ENCODE assay signal across 8 cellular contexts in the genomic region with DNA sequence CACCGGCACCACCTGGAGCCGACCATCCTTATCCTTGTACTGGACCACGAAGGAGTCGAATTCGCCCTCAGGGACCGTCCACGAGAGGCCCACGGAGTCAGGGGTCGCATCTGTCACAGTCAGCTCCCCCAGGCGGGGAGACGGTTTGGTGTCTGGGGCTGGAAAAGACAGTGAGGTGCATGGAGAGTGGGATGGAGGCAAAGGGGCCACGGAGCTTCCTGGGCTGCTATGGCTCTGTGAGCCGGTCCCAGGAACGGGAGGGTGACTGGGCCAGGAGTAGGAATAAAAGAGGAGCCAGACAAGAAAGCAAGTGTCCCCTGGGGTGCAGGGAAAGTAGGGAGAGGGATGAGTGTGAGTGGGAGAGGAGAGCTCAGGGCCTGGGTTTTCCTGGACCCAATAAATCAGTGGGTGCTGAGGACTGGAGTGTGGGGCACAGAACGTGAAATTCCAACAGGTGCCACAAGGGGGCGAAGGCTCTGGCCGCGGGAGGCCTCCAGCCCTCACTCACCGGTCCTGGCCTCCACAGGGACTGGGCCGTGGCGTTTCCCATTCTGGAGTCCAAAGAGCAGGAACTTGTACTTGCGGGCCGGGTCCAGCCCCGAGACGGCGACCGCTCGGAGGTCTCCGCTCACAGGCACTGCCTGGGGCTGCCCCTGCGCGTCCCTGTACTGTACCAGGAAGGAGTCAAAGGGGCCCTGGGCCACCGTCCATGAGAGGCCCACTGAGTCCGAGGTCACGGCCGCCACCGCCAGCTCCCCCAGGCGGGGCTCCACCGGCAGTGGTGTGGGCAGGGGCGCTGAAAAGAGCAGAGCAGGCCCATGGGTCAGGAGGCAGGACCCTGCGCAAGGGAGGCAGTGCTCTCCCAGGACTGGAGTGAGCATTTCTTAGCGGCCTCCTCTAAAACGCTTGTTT. TPM values are rescaled to one million over a fixed set of nuclear protein-coding genes. Genes with fewer than 3 reads are reported as not detected.
DNase-seq lines count a peak whose midpoint lies in the region; ATAC-seq and TF ChIP-seq lines count a peak whose summit lies in the region.

No MANE protein-coding gene starts in this region.

- H3K27me3 ChIP-seq in OCI-LY3 (ENCODE audit: low read depth, low read length), result peaks cover 6% of the 10 kb centered on the region
- peaks cover 3 to 18% (median 7%) of the 10 kb centered on the region in 5 donors for H3K27me3 ChIP-seq in subcutaneous abdominal adipose tissue (ENCODE audit: control insufficient read depth in 5 of 5, insufficient read depth in 4 of 5, low read length in 5 of 5)

- H3K36me3 ChIP-seq in OCI-LY3 (replicated peaks; ENCODE audit: low read depth, low read length) (no peaks in the 10 kb centered on the region), subcutaneous abdominal adipose tissue (ENCODE audit: control insufficient read depth in 5 of 5, insufficient read depth in 5 of 5, low read length in 5 of 5) (peaks cover 0 to 31% (median 2%) of the 10 kb centered on the region in 5 donors)

- H3K4me1 Mint-ChIP-seq in activated T-cell treated with anti-CD3 and anti-CD28 coated beads, Interleukin-2, amount 50 U/mL, for 4 hours (ENCODE audit: low read depth), result no peaks in the 10 kb centered on the region
- peaks cover 5% of the 10 kb centered on the region for H3K4me1 Mint-ChIP-seq in neural crest cell

- in situ Hi-C loops in GM13977 (cut with MboI; ENCODE audit: low pct_unique_long_range_greater_than_20kb, low sequenced_read_pairs, unreplicated experiment), result no loop called here

- peak; percentile 88 for TF ChIP-seq CTCF in AG04449 (IDR thresholded peaks at IDR 0.05; ENCODE audit: insufficient read depth, low read length, missing control alignments)
- TF ChIP-seq CTCF in GM13977 (IDR thresholded peaks at IDR 0.05; ENCODE audit: extremely low read depth, insufficient read depth, missing control alignments), result peak; percentile 88
- peak; percentile 52 for TF ChIP-seq CTCF in OCI-LY3 (IDR thresholded peaks at IDR 0.05; ENCODE audit: low read depth, low read length)
- TF ChIP-seq CTCF in fibroblast of mammary gland (conservative IDR thresholded peaks at IDR 0.05; ENCODE audit: control insufficient read depth, insufficient read depth, low read depth, low read length), result peak; percentile 80
- TF ChIP-seq CTCF in neural crest cell (conservative IDR thresholded peaks at IDR 0.05), result peak; percentile 84

- H3K9me3 ChIP-seq in OCI-LY3 (ENCODE audit: insufficient read depth, low read length) (no peaks in the 10 kb centered on the region), subcutaneous abdominal adipose tissue (ENCODE audit: control insufficient read depth in 5 of 5, low read length in 5 of 5) (peaks cover 0 to 4% (median 0%) of the 10 kb centered on the region in 5 donors)

- POLR2A ChIA-PET in AG04449 (lab: Yijun Ruan, JAX), result no interaction called here

- H3K4me2 ChIP-seq in OCI-LY3 (ENCODE audit: low read length), result peak overlapping the region; percentile 70

- H3K9me3 Mint-ChIP-seq in activated T-cell treated with anti-CD3 and anti-CD28 coated beads, Interleukin-2, amount 50 U/mL, for 4 hours, result no peaks in the 10 kb centered on the region
- no peaks in the 10 kb centered on the region for H3K9me3 Mint-ChIP-seq in neural crest cell

- no peak overlapping the region for H3K27ac ChIP-seq in OCI-LY3 (ENCODE audit: low read length)
- H3K27ac ChIP-seq in subcutaneous abdominal adipose tissue (ENCODE audit: low read depth, low read length), result peak overlapping the region; percentile 85

- no peaks in the 10 kb centered on the region for H3K79me2 ChIP-seq in OCI-LY3 (ENCODE audit: low read length)

- H3K27ac Mint-ChIP-seq in neural crest cell (ENCODE audit: unreplicated experiment), result no peak overlapping the region

- peak overlapping the region; percentile 13; the same call in 1 of the 2 replicates for H3K9ac ChIP-seq in OCI-LY3 (ENCODE audit: low read length)
- H3K9ac ChIP-seq in subcutaneous abdominal adipose tissue (ENCODE audit: low read length in 5 of 5), result peak overlapping the region in 2 of 5 donors; percentile 37 to 94

- no peak for DNase-seq in AG04449 (ENCODE audit: low read depth, low spot score)
- peak; percentile 80 for DNase-seq in GM13977 (ENCODE audit: low spot score)
- peak; percentile 65 for DNase-seq in activated T-cell treated with anti-CD3 and anti-CD28 coated beads, Interleukin-2, amount 50 U/mL, for 4 hours
- peak; percentile 49 for DNase-seq in fibroblast of mammary gland (ENCODE audit: low read depth)
- peak; percentile 80 for DNase-seq in neural crest cell (ENCODE audit: low read depth, low spot score)

- H3K27me3 Mint-ChIP-seq in activated T-cell treated with anti-CD3 and anti-CD28 coated beads, Interleukin-2, amount 50 U/mL, for 4 hours (ENCODE audit: low read depth), result no peaks in the 10 kb centered on the region
- H3K27me3 Mint-ChIP-seq in neural crest cell (ENCODE audit: low read depth), result no peaks in the 10 kb centered on the region

- no peaks in the 10 kb centered on the region for H3K36me3 Mint-ChIP-seq in activated T-cell treated with anti-CD3 and anti-CD28 coated beads, Interleukin-2, amount 50 U/mL, for 4 hours (ENCODE audit: insufficient read depth)
- H3K36me3 Mint-ChIP-seq in neural crest cell (ENCODE audit: low read depth), result no peaks in the 10 kb centered on the region

- ATAC-seq in activated T-cell treated with anti-CD3 and anti-CD28 coated beads, Interleukin-2, amount 50 U/mL, for 4 hours, result peak; percentile 77 to 85
- ATAC-seq in GM21526 (IDR thresholded peaks at IDR 0.05; ENCODE audit: low FRiP score, unreplicated experiment), result no peak

- CTCF ChIA-PET in AG04449 (lab: Yijun Ruan, JAX), result interaction anchor here (0.7 to 4.8 kb wide), 30 partner anchors 9 to 308 kb away, joined by 3 to 39 read pairs (median 4); a partner anchor contains a TSS

- no peaks in the 10 kb centered on the region for H4K20me1 ChIP-seq in OCI-LY3 (ENCODE audit: insufficient read depth, low read length)

- H3K4me3 ChIP-seq in AG04449 (ENCODE audit: low read depth, low read length) (no peak overlapping the region), OCI-LY3 (ENCODE audit: low read length) (peak overlapping the region; percentile 69), fibroblast of mammary gland (ENCODE audit: control insufficient read depth, low read depth, low read length) (no peak overlapping the region), subcutaneous abdominal adipose tissue (ENCODE audit: low read depth in 1 of 5, low read length in 5 of 5) (peak overlapping the region in 1 of 5 donors; percentile 31)

- no peak overlapping the region for H3K4me3 Mint-ChIP-seq in activated T-cell treated with anti-CD3 and anti-CD28 coated beads, Interleukin-2, amount 50 U/mL, for 4 hours
- no peak overlapping the region for H3K4me3 Mint-ChIP-seq in neural crest cell

- H2AFZ ChIP-seq in OCI-LY3 (ENCODE audit: low read depth, low read length), result peak overlapping the region; percentile 97

- peaks cover 4% of the 10 kb centered on the region; the same call in 1 of the 2 replicates for H3K4me1 ChIP-seq in OCI-LY3 (ENCODE audit: low read length)
- H3K4me1 ChIP-seq in subcutaneous abdominal adipose tissue (ENCODE audit: control insufficient read depth in 5 of 5, insufficient read depth in 5 of 5, low read length in 5 of 5), result peaks cover 6 to 30% (median 27%) of the 10 kb centered on the region in 5 donors

RNA-seq across cellular contexts. Expression of a gene that starts 9.9 kb away (rescaled TPM):
- total RNA-seq in activated T-cell treated with anti-CD3 and anti-CD28 coated beads, Interleukin-2, amount 50 U/mL, for 4 hours, result 1 to 10 TPM in 1 of 3 donors, under 1 TPM in 2; 0.74 to 1.0 (median 0.84) TPM
- 0.23 TPM in 2 replicates for total RNA-seq in neural crest cell

RNA-seq across cellular contexts. Expression of a gene that starts 33.5 kb away (rescaled TPM):
- total RNA-seq in activated T-cell treated with anti-CD3 and anti-CD28 coated beads, Interleukin-2, amount 50 U/mL, for 4 hours, result 1 to 10 TPM; 4.9 to 5.3 (median 5.2) TPM
- total RNA-seq in neural crest cell, result 5.3 and 6.7 TPM in 2 replicates
